In the genomic region with DNA sequence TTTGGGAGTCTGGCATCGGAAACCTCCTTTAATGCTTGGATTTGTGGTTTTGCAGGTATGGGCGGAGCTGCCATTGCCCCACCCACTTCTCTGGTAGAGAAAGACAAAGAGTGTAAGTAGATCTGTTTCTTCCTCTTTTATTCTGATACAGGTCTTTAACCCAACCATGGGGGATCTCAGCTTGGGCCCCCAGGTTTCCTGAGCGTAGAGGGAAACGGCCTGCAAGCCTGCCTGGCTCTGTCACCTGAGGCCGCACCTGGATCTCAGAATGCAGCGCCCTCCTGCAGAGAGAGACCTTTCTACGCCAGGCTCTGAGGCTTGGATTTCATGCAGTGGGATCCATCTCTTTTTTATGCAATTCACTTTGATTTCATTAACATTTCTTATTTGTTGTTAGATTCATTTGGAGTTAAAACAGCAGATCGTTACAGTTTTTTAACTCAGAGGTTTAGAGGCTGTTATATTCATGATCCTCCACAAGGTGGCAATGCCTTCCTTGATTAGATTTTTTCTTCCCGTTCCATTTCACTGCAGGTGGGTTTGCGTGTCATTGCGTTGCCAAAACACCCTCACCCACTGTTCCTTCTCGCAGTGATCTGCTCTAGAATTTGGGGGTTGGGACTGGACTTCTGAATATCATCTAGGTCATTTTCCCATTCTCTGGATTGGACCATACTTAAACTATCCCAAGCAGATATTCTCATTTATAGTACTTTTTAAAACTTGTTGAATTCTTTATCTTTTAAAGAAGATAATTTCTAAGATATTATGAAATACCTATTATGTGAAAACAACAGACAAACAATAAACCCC, we compare ENCODE assay signal across 9 cellular contexts. TPM values are rescaled to one million over a fixed set of nuclear protein-coding genes. Genes with fewer than 3 reads are reported as not detected.
DNase-seq lines count a peak whose midpoint lies in the region; ATAC-seq, FAIRE-seq and TF ChIP-seq lines count a peak whose summit lies in the region.
"Had no signal": no experiment of that assay in that cellular context is flagged by ENCODE, and none has a peak within 500 bp of the region (broad histone marks: within the 10 kb centered on the region; RNA-seq: fewer than 3 reads in every experiment).

No MANE protein-coding gene starts in this region.

- no peak overlapping the region for H3K4me3 ChIP-seq in BJ (ENCODE audit: low read depth, low read length)
- no peak overlapping the region for H3K4me3 ChIP-seq in Panc1 (ENCODE audit: low read depth in 2 of 2, low read length in 2 of 2)
- H3K4me3 ChIP-seq in bronchial epithelial cell (ENCODE audit: low read depth, low read length) = no peak overlapping the region
- H3K4me3 ChIP-seq in vagina = no peak overlapping the region

- no peak for DNase-seq in BJ (ENCODE audit: low read depth)
- DNase-seq in GM12891 (ENCODE audit: insufficient read length, low spot score) = no peak
- peak; percentile 20 for DNase-seq in Panc1 (ENCODE audit: low read depth, low spot score)
- peak; percentile 39 for DNase-seq in bronchial epithelial cell (ENCODE audit: low read depth)
- DNase-seq in left colon = peak in 1 of 2 donors; percentile 42
- no peak for DNase-seq in vagina (ENCODE audit: extremely low spot score in 2 of 2)

- H3K9me3 ChIP-seq in Panc1 (ENCODE audit: control insufficient read depth, insufficient read depth, low read depth, low read length) (no peaks in the 10 kb centered on the region), vagina (no peaks in the 10 kb centered on the region)

- POLR2A ChIA-PET in BJ (lab: Charles Lee) (no interaction called here), Panc1 (lab: Charles Lee) (no interaction called here)

- intact Hi-C loops in Panc1 (cut with micrococcal nuclease; ENCODE audit: unreplicated experiment) (loop anchor here (2.0 to 10.0 kb wide), 2 partner anchors 46 to 294 kb away; no protein-coding TSS in a partner anchor), left colon (cut with DNase I, micrococcal nuclease) (loop anchor here in 1 of 2 donors (2.0 kb wide), 1 partner anchor 292 kb away; no protein-coding TSS in a partner anchor), vagina (cut with DNase I) (loop anchor here (5.0 kb wide), 1 partner anchor 293 kb away; no protein-coding TSS in a partner anchor)

- peak; percentile 90 for FAIRE-seq in GM12891 (lab: Jason Lieb, UNC)
- FAIRE-seq in bronchial epithelial cell (lab: Jason Lieb, UNC) = no peak

- in situ Hi-C loops in Panc1 (cut with HindIII; ENCODE audit: low pct_unique_long_range_greater_than_20kb, low sequenced_read_pairs) = no loop called here

- H3K27ac ChIP-seq in Panc1 (ENCODE audit: low read length) (no peak overlapping the region), vagina (no peak overlapping the region)

- TF ChIP-seq POLR2A in GM12891 (IDR thresholded peaks at IDR 0.05; ENCODE audit: low read depth, low read length) (no peak), vagina (IDR thresholded peaks at IDR 0.05) (no peak)

- CTCF ChIA-PET in BJ (lab: Yijun Ruan, JAX) (interaction anchor here (0.5 to 3.9 kb wide), 14 partner anchors 12 to 301 kb away, joined by 3 to 37 read pairs (median 4); a partner anchor contains a TSS), Panc1 (lab: Charles Lee) (no interaction called here)

- TF ChIP-seq CTCF in BJ (IDR thresholded peaks at IDR 0.05; ENCODE audit: insufficient read depth, low read depth, low read length) = peak; percentile 64
- TF ChIP-seq CTCF in Panc1 (IDR thresholded peaks at IDR 0.05) = peak; percentile 76
- peak; percentile 56 for TF ChIP-seq CTCF in bronchial epithelial cell (IDR thresholded peaks at IDR 0.05; ENCODE audit: insufficient read depth, low read length, severe bottlenecking)
- TF ChIP-seq CTCF in vagina (IDR thresholded peaks at IDR 0.05) = peak; percentile 69 to 75 (median 71)

- no peaks in the 10 kb centered on the region for H3K4me1 ChIP-seq in Panc1 (ENCODE audit: control insufficient read depth, insufficient read depth, low read length)
- H3K4me1 ChIP-seq in vagina = no peaks in the 10 kb centered on the region

- no peaks in the 10 kb centered on the region for H3K27me3 ChIP-seq in BJ (ENCODE audit: control insufficient read depth, insufficient read depth, low read length)
- H3K27me3 ChIP-seq in Panc1 (ENCODE audit: control insufficient read depth, insufficient read depth, low read length) = no peaks in the 10 kb centered on the region
- no peaks in the 10 kb centered on the region for H3K27me3 ChIP-seq in bronchial epithelial cell (ENCODE audit: control insufficient read depth, insufficient read depth, low read length)
- no peaks in the 10 kb centered on the region for H3K27me3 ChIP-seq in vagina

- ATAC-seq in Panc1 = no peak
- ATAC-seq in left colon = peak; percentile 72
- ATAC-seq in GM21717 (IDR thresholded peaks at IDR 0.05; ENCODE audit: unreplicated experiment) = no peak
- no peak for ATAC-seq in GM19397 (IDR thresholded peaks at IDR 0.05; ENCODE audit: unreplicated experiment)

- no TSS peak for BruUV-seq in Panc1 (replicated peaks; lab: Mats Ljungman, UMichigan)

- H3K36me3 ChIP-seq in BJ (ENCODE audit: control insufficient read depth, insufficient read depth, low read length) (peaks cover 15% of the 10 kb centered on the region), Panc1 (ENCODE audit: control insufficient read depth, insufficient read depth, low read length) (peaks cover 33% of the 10 kb centered on the region), bronchial epithelial cell (ENCODE audit: control insufficient read depth, insufficient read depth, low read length) (peaks cover 22% of the 10 kb centered on the region), vagina (peaks cover 0 to 56% of the 10 kb centered on the region in 2 donors)

TF ChIP-seq in GM12891, 5 proteins besides CTCF, POLR2A, EP300 and RAD21:
- no peak for TF ChIP-seq SPI1 (IDR thresholded peaks at IDR 0.05; ENCODE audit: low read depth, low read length)

RNA-seq across cellular contexts. Expression of a gene that starts 20.0 kb away (rescaled TPM):
- 28.9 and 31.7 TPM in 2 replicates for polyA plus RNA-seq in BJ (2011; rRNA removed)
- polyA minus RNA-seq in BJ (2011; rRNA and poly(A)+ RNA removed) = 11.7 and 13.1 TPM in 2 replicates
- polyA plus RNA-seq in GM12891 (2012; ENCODE audit: low read depth, missing spikeins) = 90.1 TPM
- 65.4 TPM for total RNA-seq in Panc1 (2021; ENCODE audit: unreplicated experiment)
- 60.1 TPM for polyA plus RNA-seq in Panc1 (2012; ENCODE audit: insufficient read length)
- 33.2 and 45.4 TPM in 2 replicates for total RNA-seq in bronchial epithelial cell
- 10 to 100 TPM; 71.7 to 90.7 TPM for total RNA-seq in left colon
- 50.6 TPM for total RNA-seq in vagina

RNA-seq across cellular contexts. Expression of a gene that starts 46.7 kb away (rescaled TPM):
- polyA plus RNA-seq in BJ (2011; rRNA removed) = not detected in 2 replicates
- not detected in 2 replicates for polyA minus RNA-seq in BJ (2011; rRNA and poly(A)+ RNA removed)
- polyA plus RNA-seq in GM12891 (2012; ENCODE audit: low read depth, missing spikeins) = 5.0 TPM
- total RNA-seq in Panc1 (2021; ENCODE audit: unreplicated experiment) (0.33 TPM), bronchial epithelial cell (not detected in 2 replicates), left colon (1 to 10 TPM in 1 of 2 donors, under 1 TPM in 1; 0.61 to 1.8 TPM), vagina (not detected)
- polyA plus RNA-seq in Panc1 (2012; ENCODE audit: insufficient read length) = not detected
- total RNA-seq: pulmonary artery endothelial cell had no signal

Comparison
In these comparisons a context has a peak if more than half of its experiments do, and no peak if none do; other contexts are left out.
1. DNase-seq: peak in Panc1 (single experiment) and bronchial epithelial cell (single experiment); none in BJ (single experiment), GM12891 (single experiment) and vagina (0 of 2).
2. Peak in every context shown above with its lines, with median percentiles within 50 percentile points of each other: CTCF ChIP-seq.